8 cellular contexts compared by ENCODE assay signal in genomic region chr9:127869310-127870152, GRCh38. TPM values are rescaled to one million over a fixed set of nuclear protein-coding genes. Genes with fewer than 3 reads are reported as not detected.
A peak's percentile ranks its signal among the peaks of the same experiment; 100 is the strongest.
DNase-seq lines count a peak whose midpoint lies in the region; ATAC-seq and TF ChIP-seq lines count a peak whose summit lies in the region.

No MANE protein-coding gene starts in this region.

- no peaks in the 10 kb centered on the region for H3K9me3 Mint-ChIP-seq in activated CD8-positive, alpha-beta T cell treated with anti-CD3 and anti-CD28 coated beads for 36 hours
- no peaks in the 10 kb centered on the region for H3K9me3 Mint-ChIP-seq in memory B cell

- POLR2A ChIA-PET in activated CD8-positive, alpha-beta T cell treated with anti-CD3 and anti-CD28 coated beads for 36 hours (lab: Charles Lee) = interaction anchor here (0.7 to 2.0 kb wide), 13 partner anchors 9 to 248 kb away, joined by 3 to 8 read pairs (median 3); partner anchors contain the start of genes ENG and ST6GALNAC6

- H3K4me3 Mint-ChIP-seq in activated CD8-positive, alpha-beta T cell treated with anti-CD3 and anti-CD28 coated beads for 36 hours = no peak overlapping the region
- H3K4me3 Mint-ChIP-seq in memory B cell = no peak overlapping the region

- H3K36me3 Mint-ChIP-seq in activated CD8-positive, alpha-beta T cell treated with anti-CD3 and anti-CD28 coated beads for 36 hours (ENCODE audit: low read depth) = no peaks in the 10 kb centered on the region
- no peaks in the 10 kb centered on the region for H3K36me3 Mint-ChIP-seq in memory B cell

- CTCF ChIA-PET in activated CD8-positive, alpha-beta T cell treated with anti-CD3 and anti-CD28 coated beads for 36 hours (lab: Charles Lee) = interaction anchor here (0.6 to 9.2 kb wide), 69 partner anchors 8 to 568 kb away, joined by 3 to 107 read pairs (median 5); partner anchors contain the start of genes CDK9, ENG, FPGS and PTRH1

- peak; percentile 67 for ATAC-seq in HG03097 (IDR thresholded peaks at IDR 0.05; ENCODE audit: low FRiP score, unreplicated experiment)
- ATAC-seq in activated CD8-positive, alpha-beta T cell treated with anti-CD3 and anti-CD28 coated beads for 36 hours = peak; percentile 87
- ATAC-seq in memory B cell (ENCODE audit: low read depth) = peak; percentile 55
- ATAC-seq in HG03045 (IDR thresholded peaks at IDR 0.05; ENCODE audit: unreplicated experiment) = no peak

- H3K27ac Mint-ChIP-seq in activated CD8-positive, alpha-beta T cell treated with anti-CD3 and anti-CD28 coated beads for 36 hours = no peak overlapping the region
- H3K27ac Mint-ChIP-seq in memory B cell = no peak overlapping the region

- TF ChIP-seq CTCF in activated CD8-positive, alpha-beta T cell treated with anti-CD3 and anti-CD28 coated beads for 36 hours (IDR thresholded peaks at IDR 0.05) = peak; percentile 96

- intact Hi-C loops in activated CD8-positive, alpha-beta T cell treated with anti-CD3 and anti-CD28 coated beads for 36 hours (cut with micrococcal nuclease) = loop anchor here (5.0 kb wide), 2 partner anchors 67 to 132 kb away; partner anchors contain the start of genes FPGS and TOR2A

- H3K27me3 Mint-ChIP-seq in activated CD8-positive, alpha-beta T cell treated with anti-CD3 and anti-CD28 coated beads for 36 hours = no peaks in the 10 kb centered on the region
- H3K27me3 Mint-ChIP-seq in memory B cell = no peaks in the 10 kb centered on the region

- peak; percentile 92 for DNase-seq in ELF-1 (ENCODE audit: low read depth, low spot score)
- DNase-seq in NCI-H82 (lab: John Stamatoyannopoulos, UW) = peak; percentile 86
- peak; percentile 87 for DNase-seq in activated CD8-positive, alpha-beta T cell treated with anti-CD3 and anti-CD28 coated beads for 36 hours
- DNase-seq in effector CD4-positive, alpha-beta T cell = peak; percentile 71
- peak; percentile 78 to 81 for DNase-seq in memory B cell (ENCODE audit: low spot score in 2 of 2)
- DNase-seq in stimulated activated CD8-positive, alpha-beta memory T cell treated with anti-CD3 and anti-CD28 coated beads, Interleukin-15, amount 100 ng/mL, for 4 hours (ENCODE audit: low read depth in 2 of 2) = peak; percentile 38 to 48

- peaks cover 14% of the 10 kb centered on the region for H3K4me1 Mint-ChIP-seq in activated CD8-positive, alpha-beta T cell treated with anti-CD3 and anti-CD28 coated beads for 36 hours (ENCODE audit: low read depth)
- H3K4me1 Mint-ChIP-seq in memory B cell = peaks cover 18% of the 10 kb centered on the region

RNA-seq across cellular contexts. Expression of gene AK1, which starts 7.9 kb away (rescaled TPM):
- 10 to 100 TPM; 12.1 to 14.8 TPM for total RNA-seq in activated CD8-positive, alpha-beta T cell treated with anti-CD3 and anti-CD28 coated beads for 36 hours

RNA-seq across cellular contexts. Expression of gene ENG, which starts 15.1 kb away (rescaled TPM):
- 10 to 100 TPM; 14.2 to 15.0 TPM for total RNA-seq in activated CD8-positive, alpha-beta T cell treated with anti-CD3 and anti-CD28 coated beads for 36 hours

RNA-seq across cellular contexts. Expression of gene ST6GALNAC6, which starts 29.9 kb away (rescaled TPM):
- 10 to 100 TPM; 36.9 to 38.8 TPM for total RNA-seq in activated CD8-positive, alpha-beta T cell treated with anti-CD3 and anti-CD28 coated beads for 36 hours

RNA-seq across cellular contexts. Expression of gene ST6GALNAC4, which starts 47.3 kb away (rescaled TPM):
- 10 to 100 TPM; 34.3 to 34.9 TPM for total RNA-seq in activated CD8-positive, alpha-beta T cell treated with anti-CD3 and anti-CD28 coated beads for 36 hours
